14 cellular contexts compared by ENCODE assay signal in the genomic region with DNA sequence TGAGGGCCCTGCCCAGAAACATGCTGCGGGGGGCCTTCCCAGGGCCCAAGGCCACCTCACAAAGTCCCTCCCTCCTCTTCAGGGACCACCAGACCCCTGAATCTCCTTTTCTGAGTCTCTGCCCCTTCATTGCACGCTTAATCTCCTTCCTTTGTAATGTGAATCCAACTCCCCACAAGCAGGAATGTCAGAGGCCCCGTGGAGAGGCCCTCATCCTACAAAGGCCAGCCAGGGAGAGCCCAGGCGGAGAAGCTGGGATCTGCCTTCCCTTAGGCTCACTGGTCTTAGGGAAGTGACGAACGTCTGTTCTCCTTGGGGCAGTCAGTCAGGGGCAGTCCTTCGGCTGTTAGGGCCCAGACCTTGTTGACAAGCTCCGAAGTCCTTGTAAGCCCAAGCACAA. TPM values are rescaled to one million over a fixed set of nuclear protein-coding genes. Genes with fewer than 3 reads are reported as not detected.
DNase-seq lines count a peak whose midpoint lies in the region; ATAC-seq, FAIRE-seq and TF ChIP-seq lines count a peak whose summit lies in the region.
"Had no signal": no experiment of that assay in that cellular context is flagged by ENCODE, and none has a peak within 500 bp of the region (broad histone marks: within the 10 kb centered on the region; RNA-seq: fewer than 3 reads in every experiment).

No MANE protein-coding gene starts in this region.

- no peaks in the 10 kb centered on the region for H3K9me3 ChIP-seq in K562 (replicated peaks; ENCODE audit: control insufficient read depth, insufficient read depth, low read depth, low read length)
- no peaks in the 10 kb centered on the region for H3K9me3 ChIP-seq in stomach smooth muscle (ENCODE audit: control insufficient read depth in 2 of 2, low read length in 2 of 2)
- H3K9me3 ChIP-seq: thoracic aorta had no signal

- H3K9ac ChIP-seq in K562 (ENCODE audit: insufficient read depth in 1 of 2, low read depth in 2 of 2, low read length in 2 of 2) (peak overlapping the region in 1 of 2 experiments; percentile 63; a peak in 2 of 4 replicates), stomach smooth muscle (ENCODE audit: low read length in 2 of 2) (no peak overlapping the region)

- no peak overlapping the region for H3K4me3 ChIP-seq in K562
- no peak overlapping the region for H3K4me3 ChIP-seq in stomach smooth muscle (ENCODE audit: low read length in 2 of 2)
- H3K4me3 ChIP-seq: PC-9, thoracic aorta had no signal

- H3K9me1 ChIP-seq in K562 (ENCODE audit: control insufficient read depth, insufficient read depth, low read length) = no peaks in the 10 kb centered on the region

- TF ChIP-seq RAD21 in K562 (CRISPR knock-in tag; conservative IDR thresholded peaks at IDR 0.05 in 1 of 2, IDR thresholded peaks at IDR 0.05 in 1 of 2) = no peak

- WGBS in K562 (ENCODE audit: insufficient coverage, low coverage, missing lambda C conversion rate) = 72% methylated on average over 7 of the region's 8 CpGs

- H3K27me3 Mint-ChIP-seq in activated CD8-positive, alpha-beta T cell treated with anti-CD3 and anti-CD28 coated beads, Interleukin-2, amount 10 ng/mL, durations not matched to agents 7 days and 5 days (ENCODE audit: low read depth) = no peaks in the 10 kb centered on the region
- H3K27me3 Mint-ChIP-seq in activated CD8-positive, alpha-beta T cell treated with anti-CD3 and anti-CD28 coated beads for 36 hours = no peaks in the 10 kb centered on the region

- TF ChIP-seq POLR2A in K562 (conservative IDR thresholded peaks at IDR 0.05) = no peak

- peaks cover 5% of the 10 kb centered on the region for H3K79me2 ChIP-seq in K562 (ENCODE audit: control insufficient read depth, insufficient read depth, low read length)

- no peak for FAIRE-seq in K562 (lab: Jason Lieb, UNC)
- FAIRE-seq: frontal cortex had no signal

- in situ Hi-C loops in K562 (cut with MboI) = no loop called here

- H2AFZ ChIP-seq in K562 (ENCODE audit: low read depth, low read length) = no peak overlapping the region; the same call in 1 of the 2 replicates
- H2AFZ ChIP-seq: PC-9 had no signal

- CTCF ChIA-PET in activated CD8-positive, alpha-beta T cell treated with anti-CD3 and anti-CD28 coated beads, Interleukin-2, amount 10 ng/mL, durations not matched to agents 7 days and 5 days (lab: Charles Lee) = interaction anchor here (1.7 to 3.6 kb wide), 2 partner anchors 9 to 50 kb away, joined by 7 to 13 read pairs; a partner anchor contains a TSS
- CTCF ChIA-PET in activated CD8-positive, alpha-beta T cell treated with anti-CD3 and anti-CD28 coated beads for 36 hours (lab: Charles Lee) = interaction anchor here (1.3 to 1.9 kb wide), 3 partner anchors 9 to 51 kb away, joined by 3 to 7 read pairs (median 4); no protein-coding TSS in a partner anchor
- CTCF ChIA-PET in K562 (lab: Yijun Ruan, JAX; ENCODE audit: low intra/inter-chr PET ratio) = no interaction called here

- H3K9me3 Mint-ChIP-seq in activated CD8-positive, alpha-beta T cell treated with anti-CD3 and anti-CD28 coated beads, Interleukin-2, amount 10 ng/mL, durations not matched to agents 7 days and 5 days (ENCODE audit: insufficient read depth) = no peaks in the 10 kb centered on the region
- H3K9me3 Mint-ChIP-seq in activated CD8-positive, alpha-beta T cell treated with anti-CD3 and anti-CD28 coated beads for 36 hours = no peaks in the 10 kb centered on the region
- H3K9me3 Mint-ChIP-seq: activated B cell treated with CpG ODN at 0.5 μM for 24 hours had no signal

- H3K36me3 ChIP-seq in K562 (ENCODE audit: control insufficient read depth, insufficient read depth, low read length) (peaks cover 33% of the 10 kb centered on the region; the same call in 2 of the 3 replicates), stomach smooth muscle (ENCODE audit: control insufficient read depth in 2 of 2, insufficient read depth in 2 of 2, low read length in 2 of 2) (peaks cover 0 to 3% of the 10 kb centered on the region in 2 donors)

- BruUV-seq in K562 (replicated peaks; lab: Mats Ljungman, UMichigan) = no TSS peak

- H3K4me1 ChIP-seq in K562 (replicated peaks in 1 of 2; ENCODE audit: control insufficient read depth in 2 of 2, insufficient read depth in 2 of 2, low read length in 2 of 2) = peaks cover 42 to 65% of the 10 kb centered on the region in 2 experiments
- H3K4me1 ChIP-seq in stomach smooth muscle (ENCODE audit: control insufficient read depth, insufficient read depth, low read length) = peaks cover 10% of the 10 kb centered on the region

- 0 out of 3 replicates have a peak overlapping the region, but pooled peaks have one; percentile 12 for H3K27ac ChIP-seq in K562 (ENCODE audit: extremely low read depth, low read depth, low read length)
- H3K27ac ChIP-seq in stomach smooth muscle (ENCODE audit: low read length) = peak overlapping the region; percentile 11
- H3K27ac ChIP-seq: PC-9 had no signal

- no peak for DNase-seq in activated CD8-positive, alpha-beta T cell treated with anti-CD3 and anti-CD28 coated beads, Interleukin-2, amount 10 ng/mL, durations not matched to agents 7 days and 5 days
- no peak for DNase-seq in activated CD8-positive, alpha-beta T cell treated with anti-CD3 and anti-CD28 coated beads for 36 hours
- DNase-seq in K562 (ENCODE audit: extremely low read depth in 1 of 4, low spot score in 3 of 4) (peak in 2 of 4 experiments; percentile 5), iPS-NIHi7 (ENCODE audit: extremely low spot score) (peak; percentile 83), T1000 (lab: John Stamatoyannopoulos, UW) (no peak), NOMO-1 (lab: John Stamatoyannopoulos, UW; ENCODE audit: unreplicated experiment in 2 of 2) (no peak)
- DNase-seq in stimulated activated CD4-positive, alpha-beta T cell treated with anti-CD3 and anti-CD28 coated beads, Interleukin-2, amount 100 ng/mL, for 24 hours = no peak
- DNase-seq: activated B cell treated with CpG ODN at 0.5 μM for 24 hours, amniotic stem cell, NCI-H146, PC-9 had no signal

- intact Hi-C loops in activated CD8-positive, alpha-beta T cell treated with anti-CD3 and anti-CD28 coated beads for 36 hours (cut with micrococcal nuclease) = no loop called here
- intact Hi-C loops in K562 (cut with micrococcal nuclease) = no loop called here

- H3K4me2 ChIP-seq in K562 (ENCODE audit: insufficient read depth, low read length) = no peak overlapping the region
- H3K4me2 ChIP-seq: PC-9 had no signal

- no peak for ATAC-seq in activated CD8-positive, alpha-beta T cell treated with anti-CD3 and anti-CD28 coated beads, Interleukin-2, amount 10 ng/mL, durations not matched to agents 7 days and 5 days
- no peak for ATAC-seq in activated CD8-positive, alpha-beta T cell treated with anti-CD3 and anti-CD28 coated beads for 36 hours
- ATAC-seq in K562 = no peak

- peak overlapping the region; percentile 63 for H3K27ac Mint-ChIP-seq in activated CD8-positive, alpha-beta T cell treated with anti-CD3 and anti-CD28 coated beads, Interleukin-2, amount 10 ng/mL, durations not matched to agents 7 days and 5 days
- H3K27ac Mint-ChIP-seq in activated CD8-positive, alpha-beta T cell treated with anti-CD3 and anti-CD28 coated beads for 36 hours = no peak overlapping the region
- H3K27ac Mint-ChIP-seq: activated B cell treated with CpG ODN at 0.5 μM for 24 hours had no signal

- peaks cover 31% of the 10 kb centered on the region for H3K36me3 Mint-ChIP-seq in activated CD8-positive, alpha-beta T cell treated with anti-CD3 and anti-CD28 coated beads, Interleukin-2, amount 10 ng/mL, durations not matched to agents 7 days and 5 days (ENCODE audit: low read depth)
- H3K36me3 Mint-ChIP-seq in activated CD8-positive, alpha-beta T cell treated with anti-CD3 and anti-CD28 coated beads for 36 hours (ENCODE audit: low read depth) = peaks cover 13% of the 10 kb centered on the region

- POLR2A ChIA-PET in activated CD8-positive, alpha-beta T cell treated with anti-CD3 and anti-CD28 coated beads, Interleukin-2, amount 10 ng/mL, durations not matched to agents 7 days and 5 days (lab: Charles Lee) = interaction anchor here (0.6 to 1.6 kb wide), 2 partner anchors 9 to 1733 kb away, joined by 3 to 5 read pairs; a partner anchor contains a TSS
- POLR2A ChIA-PET in activated CD8-positive, alpha-beta T cell treated with anti-CD3 and anti-CD28 coated beads for 36 hours (lab: Charles Lee) = interaction anchor here (1.2 to 2.5 kb wide), 3 partner anchors 9 to 32 kb away, joined by 4 to 8 read pairs (median 5); a partner anchor contains a TSS
- POLR2A ChIA-PET in K562 (lab: Yijun Ruan, JAX) = interaction anchor here (1.1 kb wide), 1 partner anchor 34 kb away, joined by 3 read pairs; a partner anchor contains a TSS

- H3K4me1 Mint-ChIP-seq in activated CD8-positive, alpha-beta T cell treated with anti-CD3 and anti-CD28 coated beads, Interleukin-2, amount 10 ng/mL, durations not matched to agents 7 days and 5 days (ENCODE audit: low read depth) = peaks cover 79% of the 10 kb centered on the region
- H3K4me1 Mint-ChIP-seq in activated CD8-positive, alpha-beta T cell treated with anti-CD3 and anti-CD28 coated beads for 36 hours (ENCODE audit: low read depth) = peaks cover 68% of the 10 kb centered on the region

- TF ChIP-seq CTCF in activated CD8-positive, alpha-beta T cell treated with anti-CD3 and anti-CD28 coated beads for 36 hours (IDR thresholded peaks at IDR 0.05) = no peak
- no peak for TF ChIP-seq CTCF in K562 (IDR thresholded peaks at IDR 0.05 in 2 of 3, conservative IDR thresholded peaks at IDR 0.05 in 1 of 3; ENCODE audit: insufficient read depth in 2 of 3, low read depth in 1 of 3, low read length in 3 of 3)

- H3K27me3 ChIP-seq in K562 (ENCODE audit: control insufficient read depth in 2 of 2, insufficient read depth in 2 of 2, low read length in 2 of 2) (no peaks in the 10 kb centered on the region), stomach smooth muscle (ENCODE audit: control insufficient read depth in 1 of 2, insufficient read depth in 2 of 2, low read length in 2 of 2) (no peaks in the 10 kb centered on the region)

- TF ChIP-seq EP300 in K562 (IDR thresholded peaks at IDR 0.05; ENCODE audit: low read length) = no peak

- no peaks in the 10 kb centered on the region for H4K20me1 ChIP-seq in K562 (replicated peaks; ENCODE audit: control insufficient read depth, insufficient read depth, low read length)

- H3K4me3 Mint-ChIP-seq in activated CD8-positive, alpha-beta T cell treated with anti-CD3 and anti-CD28 coated beads, Interleukin-2, amount 10 ng/mL, durations not matched to agents 7 days and 5 days = no peak overlapping the region
- H3K4me3 Mint-ChIP-seq in activated CD8-positive, alpha-beta T cell treated with anti-CD3 and anti-CD28 coated beads for 36 hours = no peak overlapping the region
- H3K4me3 Mint-ChIP-seq: activated B cell treated with CpG ODN at 0.5 μM for 24 hours had no signal

RNA-seq across cellular contexts. Expression of a gene that starts 2.3 kb away (rescaled TPM):
- under 1 TPM; 0.32 to 0.65 TPM for total RNA-seq in activated CD8-positive, alpha-beta T cell treated with anti-CD3 and anti-CD28 coated beads, Interleukin-2, amount 10 ng/mL, durations not matched to agents 7 days and 5 days
- total RNA-seq in activated CD8-positive, alpha-beta T cell treated with anti-CD3 and anti-CD28 coated beads for 36 hours = under 1 TPM in 1 of 2 experiments, not detected in 1; 0.16 TPM
- total RNA-seq in K562 (2011; cell fraction: chromatin; rRNA removed; ENCODE audit: low replicate concordance) = not detected in 2 replicates
- not detected in 2 replicates for total RNA-seq in K562 (2011; cell fraction: nucleolus; rRNA removed)
- total RNA-seq in K562 (2011; cell fraction: nucleoplasm; rRNA removed) = not detected in 2 replicates
- not detected in 2 replicates for total RNA-seq in K562 (2014; rRNA removed)
- not detected in 2 replicates for total RNA-seq in K562 (2014; rRNA removed; fragmentation: Illumina TruSeq; extraction: Trizol)
- not detected in 2 replicates for total RNA-seq in K562 (2015; rRNA removed; fragmentation: Illumina TruSeq; extraction: Trizol)
- not detected in 2 replicates for total RNA-seq in K562 (2021)
- polyA plus RNA-seq in K562 (2011; rRNA removed) = not detected in 2 replicates
- not detected in 2 replicates for polyA plus RNA-seq in K562 (2011; cell fraction: cytosol; rRNA removed)
- not detected in 2 replicates for polyA plus RNA-seq in K562 (2011; cell fraction: nucleus; rRNA removed)
- 0.04 TPM in 1 of 2 replicates, not detected in the other for polyA plus RNA-seq in K562 (2012)
- not detected in 2 replicates for polyA plus RNA-seq in K562 (2014; fragmentation: Illumina TruSeq; extraction: Trizol)
- not detected for polyA plus RNA-seq in K562 (2014; fragmentation: Nextera tagmentation; extraction: Ambion mirVana)
- not detected in 2 replicates for polyA plus RNA-seq in K562 (2014; rRNA removed)
- not detected in 2 replicates for polyA minus RNA-seq in K562 (2011; rRNA and poly(A)+ RNA removed)
- polyA minus RNA-seq in K562 (2011; cell fraction: cytosol; rRNA and poly(A)+ RNA removed) = not detected in 2 replicates
- polyA minus RNA-seq in K562 (2011; cell fraction: nucleus; rRNA and poly(A)+ RNA removed) = not detected in 2 replicates
- total RNA-seq: activated B cell treated with CpG ODN at 0.5 μM for 24 hours, frontal cortex, PC-9, thoracic aorta had no signal

RNA-seq across cellular contexts. Expression of a gene that starts 9.5 kb away (rescaled TPM):
- total RNA-seq in activated CD8-positive, alpha-beta T cell treated with anti-CD3 and anti-CD28 coated beads, Interleukin-2, amount 10 ng/mL, durations not matched to agents 7 days and 5 days = 10 to 100 TPM; 64.9 to 67.4 TPM
- 10 to 100 TPM; 43.7 to 46.3 TPM for total RNA-seq in activated CD8-positive, alpha-beta T cell treated with anti-CD3 and anti-CD28 coated beads for 36 hours
- total RNA-seq in K562 (2011; cell fraction: chromatin; rRNA removed; ENCODE audit: low replicate concordance) = 37.8 and 111 TPM in 2 replicates
- total RNA-seq in K562 (2011; cell fraction: nucleolus; rRNA removed) = 91.5 and 121 TPM in 2 replicates
- total RNA-seq in K562 (2011; cell fraction: nucleoplasm; rRNA removed) = 66.2 and 70.2 TPM in 2 replicates
- total RNA-seq in K562 (2014; rRNA removed) = 59.9 and 71.9 TPM in 2 replicates
- total RNA-seq in K562 (2014; rRNA removed; fragmentation: Illumina TruSeq; extraction: Trizol) = 20.1 and 24.9 TPM in 2 replicates
- 44.7 and 44.8 TPM in 2 replicates for total RNA-seq in K562 (2015; rRNA removed; fragmentation: Illumina TruSeq; extraction: Trizol)
- total RNA-seq in K562 (2021) = 64.2 and 69.1 TPM in 2 replicates
- 31.0 and 58.9 TPM in 2 replicates for polyA plus RNA-seq in K562 (2011; rRNA removed)
- polyA plus RNA-seq in K562 (2011; cell fraction: cytosol; rRNA removed) = 54.5 and 93.0 TPM in 2 replicates
- 188 and 261 TPM in 2 replicates for polyA plus RNA-seq in K562 (2011; cell fraction: nucleus; rRNA removed)
- 110 and 213 TPM in 2 replicates for polyA plus RNA-seq in K562 (2012)
- 64.7 and 74.0 TPM in 2 replicates for polyA plus RNA-seq in K562 (2014; fragmentation: Illumina TruSeq; extraction: Trizol)
- polyA plus RNA-seq in K562 (2014; fragmentation: Nextera tagmentation; extraction: Ambion mirVana) = 10 to 100 TPM; 20.8 to 23.3 TPM
- polyA plus RNA-seq in K562 (2014; rRNA removed) = 61.4 and 66.1 TPM in 2 replicates
- 19.9 and 21.4 TPM in 2 replicates for polyA minus RNA-seq in K562 (2011; rRNA and poly(A)+ RNA removed)
- 54.2 and 55.1 TPM in 2 replicates for polyA minus RNA-seq in K562 (2011; cell fraction: cytosol; rRNA and poly(A)+ RNA removed)
- 36.5 and 43.1 TPM in 2 replicates for polyA minus RNA-seq in K562 (2011; cell fraction: nucleus; rRNA and poly(A)+ RNA removed)

RNA-seq across cellular contexts. Expression of a gene that starts 10.6 kb away (rescaled TPM):
- total RNA-seq in activated CD8-positive, alpha-beta T cell treated with anti-CD3 and anti-CD28 coated beads, Interleukin-2, amount 10 ng/mL, durations not matched to agents 7 days and 5 days = not detected
- under 1 TPM in 1 of 2 experiments, not detected in 1; 0.25 TPM for total RNA-seq in activated CD8-positive, alpha-beta T cell treated with anti-CD3 and anti-CD28 coated beads for 36 hours
- total RNA-seq in K562 (2011; cell fraction: chromatin; rRNA removed; ENCODE audit: low replicate concordance) = not detected in 2 replicates
- not detected in 2 replicates for total RNA-seq in K562 (2011; cell fraction: nucleolus; rRNA removed)
- not detected in 2 replicates for total RNA-seq in K562 (2011; cell fraction: nucleoplasm; rRNA removed)
- total RNA-seq in K562 (2014; rRNA removed) = not detected in 2 replicates
- not detected in 2 replicates for total RNA-seq in K562 (2014; rRNA removed; fragmentation: Illumina TruSeq; extraction: Trizol)
- total RNA-seq in K562 (2015; rRNA removed; fragmentation: Illumina TruSeq; extraction: Trizol) = not detected in 2 replicates
- not detected in 2 replicates for total RNA-seq in K562 (2021)
- polyA plus RNA-seq in K562 (2011; rRNA removed) = 0.07 and 0.10 TPM in 2 replicates
- 0.16 and 0.22 TPM in 2 replicates for polyA plus RNA-seq in K562 (2011; cell fraction: cytosol; rRNA removed)
- polyA plus RNA-seq in K562 (2011; cell fraction: nucleus; rRNA removed) = 0.26 TPM in 1 of 2 replicates, not detected in the other
- 0.12 and 0.19 TPM in 2 replicates for polyA plus RNA-seq in K562 (2012)
- not detected in 2 replicates for polyA plus RNA-seq in K562 (2014; fragmentation: Illumina TruSeq; extraction: Trizol)
- polyA plus RNA-seq in K562 (2014; fragmentation: Nextera tagmentation; extraction: Ambion mirVana) = under 1 TPM; 0.13 to 0.25 TPM
- not detected in 2 replicates for polyA plus RNA-seq in K562 (2014; rRNA removed)
- not detected in 2 replicates for polyA minus RNA-seq in K562 (2011; rRNA and poly(A)+ RNA removed)
- polyA minus RNA-seq in K562 (2011; cell fraction: cytosol; rRNA and poly(A)+ RNA removed) = not detected in 2 replicates
- not detected in 2 replicates for polyA minus RNA-seq in K562 (2011; cell fraction: nucleus; rRNA and poly(A)+ RNA removed)
- total RNA-seq: activated B cell treated with CpG ODN at 0.5 μM for 24 hours, PC-9 had no signal

RNA-seq across cellular contexts. Expression of a gene that starts 33.8 kb away (rescaled TPM):
- total RNA-seq in activated CD8-positive, alpha-beta T cell treated with anti-CD3 and anti-CD28 coated beads, Interleukin-2, amount 10 ng/mL, durations not matched to agents 7 days and 5 days = 1 to 10 TPM; 3.7 to 5.4 TPM
- total RNA-seq in activated CD8-positive, alpha-beta T cell treated with anti-CD3 and anti-CD28 coated beads for 36 hours = 10 to 100 TPM; 24.9 to 27.5 TPM
- total RNA-seq in K562 (2011; cell fraction: chromatin; rRNA removed; ENCODE audit: low replicate concordance) = 2.3 and 4.5 TPM in 2 replicates
- 0.79 and 1.3 TPM in 2 replicates for total RNA-seq in K562 (2011; cell fraction: nucleolus; rRNA removed)
- total RNA-seq in K562 (2011; cell fraction: nucleoplasm; rRNA removed) = 3.1 and 3.3 TPM in 2 replicates
- 1.5 and 2.1 TPM in 2 replicates for total RNA-seq in K562 (2014; rRNA removed)
- 7.3 TPM in 2 replicates for total RNA-seq in K562 (2014; rRNA removed; fragmentation: Illumina TruSeq; extraction: Trizol)
- total RNA-seq in K562 (2015; rRNA removed; fragmentation: Illumina TruSeq; extraction: Trizol) = 2.8 and 4.9 TPM in 2 replicates
- 5.0 and 7.5 TPM in 2 replicates for total RNA-seq in K562 (2021)
- 5.4 and 8.7 TPM in 2 replicates for polyA plus RNA-seq in K562 (2011; rRNA removed)
- polyA plus RNA-seq in K562 (2011; cell fraction: cytosol; rRNA removed) = 2.0 and 4.2 TPM in 2 replicates
- 1.1 and 1.4 TPM in 2 replicates for polyA plus RNA-seq in K562 (2011; cell fraction: nucleus; rRNA removed)
- polyA plus RNA-seq in K562 (2012) = 5.5 and 6.8 TPM in 2 replicates
- 8.4 and 8.7 TPM in 2 replicates for polyA plus RNA-seq in K562 (2014; fragmentation: Illumina TruSeq; extraction: Trizol)
- 10 to 100 TPM in 1 of 2 experiments, 1 to 10 TPM in 1; 7.7 to 13.3 TPM for polyA plus RNA-seq in K562 (2014; fragmentation: Nextera tagmentation; extraction: Ambion mirVana)
- 6.2 and 10.9 TPM in 2 replicates for polyA plus RNA-seq in K562 (2014; rRNA removed)
- polyA minus RNA-seq in K562 (2011; rRNA and poly(A)+ RNA removed) = 2.5 and 5.2 TPM in 2 replicates
- 1.8 and 2.4 TPM in 2 replicates for polyA minus RNA-seq in K562 (2011; cell fraction: cytosol; rRNA and poly(A)+ RNA removed)
- polyA minus RNA-seq in K562 (2011; cell fraction: nucleus; rRNA and poly(A)+ RNA removed) = 0.40 and 0.89 TPM in 2 replicates
